ENCODE assay signal across 1 cellular context in genomic region chr1:223846668-223847007, GRCh38.
TF ChIP-seq lines count a peak whose summit lies in the region.

No MANE protein-coding gene starts in this region.

TF ChIP-seq in HEK293, 187 proteins besides CTCF, POLR2A, EP300 and RAD21 (continued from another document):
- TF ChIP-seq ZNF248 (tag by site-specific recombination; IDR thresholded peaks at IDR 0.05) (no peak), ZNF423 (tag by site-specific recombination; IDR thresholded peaks at IDR 0.05) (no peak), ZBTB26 (tag by site-specific recombination; optimal IDR thresholded peaks at IDR 0.05) (no peak), ZNF18 (tag by site-specific recombination; IDR thresholded peaks at IDR 0.05) (no peak), IKZF3 (tag by site-specific recombination; IDR thresholded peaks at IDR 0.05) (peak; percentile 57; the same call in 1 of the 2 replicates), ZNF350 (tag by site-specific recombination; IDR thresholded peaks at IDR 0.05) (no peak), ZNF214 (tag by site-specific recombination; IDR thresholded peaks at IDR 0.05; ENCODE audit: borderline replicate concordance) (no peak)
